Comparison of ENCODE assay signal across 1 cellular context in genomic region chr12:12054993-12055392, GRCh38.
A peak's percentile ranks its signal among the peaks of the same experiment; 100 is the strongest.
TF ChIP-seq lines count a peak whose summit lies in the region.

No MANE protein-coding gene starts in this region.

TF ChIP-seq in HepG2, 621 proteins besides CTCF, POLR2A, EP300 and RAD21 (continued from another document):
- TF ChIP-seq NR2F1 (CRISPR knock-in tag; IDR thresholded peaks at IDR 0.05) (no peak), ZNF572 (CRISPR knock-in tag; IDR thresholded peaks at IDR 0.05) (no peak), ZNF614 (CRISPR knock-in tag; IDR thresholded peaks at IDR 0.05; ENCODE audit: borderline replicate concordance) (no peak), RARA (CRISPR knock-in tag; IDR thresholded peaks at IDR 0.05) (peak; percentile 74), HNRNPK (IDR thresholded peaks at IDR 0.05; ENCODE audit: low read depth, low read length, poor library complexity, severe bottlenecking) (no peak), ZNF317 (CRISPR knock-in tag; IDR thresholded peaks at IDR 0.05) (peak; percentile 87)
